Comparison of ENCODE assay signal across 10 cellular contexts in the genomic region with DNA sequence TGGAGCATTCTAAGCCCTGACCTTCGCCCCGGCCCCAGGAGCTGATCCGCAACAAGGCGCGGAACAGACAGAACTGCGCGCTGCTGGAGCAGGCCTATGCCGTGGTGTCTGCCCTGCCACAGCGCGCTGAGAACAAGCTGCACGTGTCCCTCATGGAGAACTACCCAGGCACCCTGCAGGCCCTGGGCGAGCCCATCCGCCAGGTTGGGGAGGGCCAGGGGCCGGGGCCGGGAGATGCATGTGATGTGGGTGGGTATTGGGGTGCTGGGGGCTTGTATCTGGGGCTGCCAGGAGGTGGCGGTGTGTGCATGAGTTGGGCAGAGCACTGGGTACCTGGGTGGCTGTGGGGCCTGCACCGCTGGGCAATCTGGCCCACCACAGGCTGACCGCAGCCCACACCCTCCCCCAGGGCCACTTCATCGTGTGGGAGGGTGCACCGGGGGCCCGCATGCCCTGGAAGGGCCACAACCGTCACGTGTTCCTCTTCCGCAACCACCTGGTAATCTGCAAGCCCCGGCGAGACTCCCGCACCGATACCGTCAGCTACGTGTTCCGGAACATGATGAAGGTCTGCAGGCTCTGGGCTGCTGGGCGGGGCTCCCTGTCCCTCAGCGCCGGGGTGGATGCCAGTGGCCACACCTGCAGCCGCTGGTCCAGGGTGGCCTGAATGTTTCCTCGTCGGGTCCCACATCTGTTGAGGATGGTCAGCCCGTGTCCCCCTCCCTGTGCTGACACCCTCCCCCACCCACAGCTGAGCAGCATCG.
DNase-seq lines count a peak whose midpoint lies in the region; ATAC-seq and TF ChIP-seq lines count a peak whose summit lies in the region.
"Had no signal": no experiment of that assay in that cellular context is flagged by ENCODE, and none has a peak within 500 bp of the region (broad histone marks: within the 10 kb centered on the region; RNA-seq: fewer than 3 reads in every experiment).

No MANE protein-coding gene starts in this region.

- TF ChIP-seq POLR2A in right lobe of liver (IDR thresholded peaks at IDR 0.05) = no peak

- H3K4me3 ChIP-seq in right lobe of liver = no peak overlapping the region

- WGBS in right lobe of liver (ENCODE audit: insufficient coverage, low coverage, low lambda C conversion rate, missing lambda C conversion rate) = 72% methylated on average over 2 of the region's 39 CpGs

- no peak overlapping the region for H3K27ac ChIP-seq in right lobe of liver
- H3K27ac ChIP-seq: epithelial cell of prostate had no signal

- H3K4me1 ChIP-seq in right lobe of liver = no peaks in the 10 kb centered on the region

- H3K27me3 Mint-ChIP-seq in activated CD8-positive, alpha-beta T cell treated with anti-CD3 and anti-CD28 coated beads for 36 hours = no peaks in the 10 kb centered on the region
- H3K27me3 Mint-ChIP-seq: naive B cell had no signal

- H3K9me3 Mint-ChIP-seq in activated CD8-positive, alpha-beta T cell treated with anti-CD3 and anti-CD28 coated beads for 36 hours = peaks cover 3% of the 10 kb centered on the region

- peaks cover 6% of the 10 kb centered on the region for H3K36me3 Mint-ChIP-seq in activated CD8-positive, alpha-beta T cell treated with anti-CD3 and anti-CD28 coated beads for 36 hours (ENCODE audit: low read depth)
- H3K36me3 Mint-ChIP-seq: naive B cell had no signal

- in situ Hi-C loops in ACHN (cut with HindIII; ENCODE audit: low pct_ligation_motif_present, low pct_unique_long_range_greater_than_20kb, low sequenced_read_pairs) = no loop called here

- H3K4me3 Mint-ChIP-seq in activated CD8-positive, alpha-beta T cell treated with anti-CD3 and anti-CD28 coated beads for 36 hours = no peak overlapping the region
- H3K4me3 Mint-ChIP-seq: naive B cell had no signal

- CTCF ChIA-PET in activated CD8-positive, alpha-beta T cell treated with anti-CD3 and anti-CD28 coated beads for 36 hours (lab: Charles Lee) = no interaction called here

- H3K4me1 Mint-ChIP-seq in activated CD8-positive, alpha-beta T cell treated with anti-CD3 and anti-CD28 coated beads for 36 hours (ENCODE audit: low read depth) = no peaks in the 10 kb centered on the region
- H3K4me1 Mint-ChIP-seq: naive B cell had no signal

- no peak overlapping the region for H3K27ac Mint-ChIP-seq in activated CD8-positive, alpha-beta T cell treated with anti-CD3 and anti-CD28 coated beads for 36 hours
- H3K27ac Mint-ChIP-seq: naive B cell had no signal

- DNase-seq in ACHN (peak; percentile 10), right lobe of liver (peak; percentile 16 to 50 (median 35)), NCI-H446 treated with DMSO at 0.1 percent for 48 hours (lab: John Stamatoyannopoulos, UW) (no peak), AG20443 (ENCODE audit: low spot score) (no peak)
- DNase-seq in activated CD8-positive, alpha-beta T cell treated with anti-CD3 and anti-CD28 coated beads for 36 hours = peak; percentile 24
- DNase-seq: naive B cell had no signal

- H3K36me3 ChIP-seq in right lobe of liver = no peaks in the 10 kb centered on the region

- TF ChIP-seq CTCF in GM12873 (IDR thresholded peaks at IDR 0.05; ENCODE audit: insufficient read depth, low read depth, low read length, missing control alignments) (peak; percentile 41), right lobe of liver (IDR thresholded peaks at IDR 0.05) (peak in 1 of 4 donors; percentile 6)
- peak; percentile 28 for TF ChIP-seq CTCF in activated CD8-positive, alpha-beta T cell treated with anti-CD3 and anti-CD28 coated beads for 36 hours (IDR thresholded peaks at IDR 0.05)

- POLR2A ChIA-PET in activated CD8-positive, alpha-beta T cell treated with anti-CD3 and anti-CD28 coated beads for 36 hours (lab: Charles Lee) = no interaction called here

- no peak for ATAC-seq in activated CD8-positive, alpha-beta T cell treated with anti-CD3 and anti-CD28 coated beads for 36 hours
- ATAC-seq in right lobe of liver (no peak), GM18861 (IDR thresholded peaks at IDR 0.05; ENCODE audit: unreplicated experiment) (no peak), GM21717 (IDR thresholded peaks at IDR 0.05; ENCODE audit: unreplicated experiment) (no peak)

- H3K27me3 ChIP-seq in right lobe of liver = no peaks in the 10 kb centered on the region

- intact Hi-C loops in activated CD8-positive, alpha-beta T cell treated with anti-CD3 and anti-CD28 coated beads for 36 hours (cut with micrococcal nuclease) = no loop called here
- intact Hi-C loops in right lobe of liver (cut with DNase I) = no loop called here

- no peaks in the 10 kb centered on the region for H3K9me3 ChIP-seq in right lobe of liver

Comparison
In these comparisons a context has a peak if more than half of its experiments do, and no peak if none do; other contexts are left out.
1. DNase-seq: peak in ACHN (single experiment), activated CD8-positive, alpha-beta T cell treated with anti-CD3 and anti-CD28 coated beads for 36 hours (single experiment) and right lobe of liver (3 of 3); none in NCI-H446 treated with DMSO at 0.1 percent for 48 hours (single experiment) and AG20443 (single experiment).